ENCODE assay signal across 9 cellular contexts in the genomic region with DNA sequence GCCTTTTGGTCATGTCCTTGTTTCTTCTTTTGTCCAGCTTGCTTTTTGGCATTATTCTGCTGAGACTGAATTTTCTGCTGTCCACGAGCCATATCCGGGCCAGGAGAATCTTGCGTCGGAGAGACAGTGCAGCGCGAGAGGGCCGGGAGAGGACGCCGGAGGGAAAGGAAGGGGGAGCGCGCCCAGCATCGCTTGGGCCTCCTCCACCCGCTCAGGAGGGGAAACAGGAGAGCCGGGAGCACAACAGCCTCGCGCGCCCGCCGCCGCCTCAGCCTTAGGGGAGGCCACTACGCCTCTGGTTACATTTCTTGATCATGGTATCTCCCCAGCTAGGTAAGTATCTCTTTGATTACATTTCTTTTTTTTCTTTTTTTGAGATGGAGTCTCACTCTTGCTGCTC. TPM values are rescaled to one million over a fixed set of nuclear protein-coding genes. Genes with fewer than 3 reads are reported as not detected.
DNase-seq lines count a peak whose midpoint lies in the region; TF ChIP-seq lines count a peak whose summit lies in the region.
"Had no signal": no experiment of that assay in that cellular context is flagged by ENCODE, and none has a peak within 500 bp of the region (broad histone marks: within the 10 kb centered on the region; RNA-seq: fewer than 3 reads in every experiment).

No MANE protein-coding gene starts in this region.

- TF ChIP-seq CTCF in fibroblast of villous mesenchyme (IDR thresholded peaks at IDR 0.05; ENCODE audit: insufficient read depth, low read depth, low read length) (no peak), osteoblast (IDR thresholded peaks at IDR 0.05; ENCODE audit: extremely low read depth, low read depth, low read length) (no peak)

- no peaks in the 10 kb centered on the region for H3K79me2 ChIP-seq in osteoblast (ENCODE audit: insufficient read depth, low read length)

- H2AFZ ChIP-seq in osteoblast (ENCODE audit: low read length): peak overlapping the region; percentile 81

- H3K9me3 ChIP-seq in osteoblast (ENCODE audit: low read depth, low read length): no peaks in the 10 kb centered on the region

- H3K4me1 ChIP-seq in osteoblast (ENCODE audit: insufficient read depth, low read length): no peaks in the 10 kb centered on the region

- H3K27ac ChIP-seq in osteoblast (ENCODE audit: low read depth, low read length): no peak overlapping the region

- no peaks in the 10 kb centered on the region for H3K36me3 ChIP-seq in osteoblast (ENCODE audit: insufficient read depth, low read length)

- H4K20me1 ChIP-seq in osteoblast (ENCODE audit: insufficient read depth, low read length): no peaks in the 10 kb centered on the region

- H3K4me2 ChIP-seq in osteoblast (ENCODE audit: insufficient read depth, low read length): peak overlapping the region; percentile 65

- no peak overlapping the region for H3K4me3 ChIP-seq in fibroblast of villous mesenchyme (ENCODE audit: low read depth, low read length)
- peak overlapping the region; percentile 48 for H3K4me3 ChIP-seq in osteoblast (ENCODE audit: insufficient read depth, low read length)

- peak; percentile 24 for DNase-seq in DMS153 treated with DMSO at 0.1 percent for 48 hours (lab: John Stamatoyannopoulos, UW; ENCODE audit: unreplicated experiment)
- peak; percentile 59 for DNase-seq in SK-N-DZ (ENCODE audit: low spot score)
- DNase-seq in fibroblast of villous mesenchyme (ENCODE audit: low read depth): peak; percentile 23
- DNase-seq in osteoblast (ENCODE audit: insufficient read length, low spot score, missing footprints): no peak
- DNase-seq in NCI-H524 treated with DMSO at 0.1 percent for 48 hours (lab: John Stamatoyannopoulos, UW): no peak
- DNase-seq in activated CD8-positive, alpha-beta memory T cell treated with anti-CD3 and anti-CD28 coated beads, Interleukin-2, amount 50 U/mL, for 48 hours: no peak
- DNase-seq in NCI-H128 (lab: John Stamatoyannopoulos, UW; ENCODE audit: unreplicated experiment): no peak
- DNase-seq in stimulated activated CD4-positive, alpha-beta T cell treated with anti-CD3 and anti-CD28 coated beads, Interleukin-4, amount 100 ng/mL, for 1 hour: no peak
- DNase-seq: NCI-H524 had no signal

- H3K27me3 ChIP-seq in osteoblast (ENCODE audit: insufficient read depth, low read length): peaks cover 4% of the 10 kb centered on the region

RNA-seq across cellular contexts. Expression of a gene that starts 7.4 kb away (rescaled TPM):
- 52.3 and 52.5 TPM in 2 replicates for polyA plus RNA-seq in SK-N-DZ (2014; cell fraction: cytosol; rRNA removed)
- 17.2 and 18.6 TPM in 2 replicates for polyA plus RNA-seq in SK-N-DZ (2014; cell fraction: nucleus; rRNA removed)
- total RNA-seq in fibroblast of villous mesenchyme: 90.2 and 135 TPM in 2 replicates
- 85.0 and 87.2 TPM in 2 replicates for total RNA-seq in osteoblast

Comparison
In these comparisons a context has a peak if more than half of its experiments do, and no peak if none do; other contexts are left out.
1. DNase-seq: peak in DMS153 treated with DMSO at 0.1 percent for 48 hours (single experiment), SK-N-DZ (single experiment) and fibroblast of villous mesenchyme (single experiment); none in osteoblast (single experiment), NCI-H524 treated with DMSO at 0.1 percent for 48 hours (single experiment), activated CD8-positive, alpha-beta memory T cell treated with anti-CD3 and anti-CD28 coated beads, Interleukin-2, amount 50 U/mL, for 48 hours (single experiment), NCI-H128 (single experiment) and stimulated activated CD4-positive, alpha-beta T cell treated with anti-CD3 and anti-CD28 coated beads, Interleukin-4, amount 100 ng/mL, for 1 hour (single experiment).